25 cellular contexts compared by ENCODE assay signal in the genomic region with DNA sequence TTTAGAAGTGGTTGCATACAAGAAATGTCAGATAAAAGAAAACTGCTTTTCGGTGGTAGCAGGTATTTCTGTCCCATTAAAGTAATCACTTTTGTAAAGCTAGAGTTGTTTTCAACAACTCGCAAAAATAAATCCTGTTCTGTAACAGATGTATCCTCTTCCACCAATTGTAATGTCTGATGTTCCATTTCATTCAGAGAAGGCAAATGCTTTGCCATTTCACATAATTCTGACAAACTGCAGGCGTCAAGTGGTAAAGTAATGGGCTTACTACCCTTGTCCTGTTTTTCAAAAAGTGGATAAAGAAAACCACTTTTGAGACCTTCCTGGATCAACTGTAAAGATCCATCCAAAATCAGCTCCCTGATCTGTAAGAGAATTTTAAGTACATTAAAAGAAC.
"Had no signal": no experiment of that assay in that cellular context is flagged by ENCODE, and none has a peak within 500 bp of the region (broad histone marks: within the 10 kb centered on the region; RNA-seq: fewer than 3 reads in every experiment).

No MANE protein-coding gene starts in this region.

- H3K27me3 Mint-ChIP-seq: memory B cell; naive thymus-derived CD4-positive, alpha-beta T cell; natural killer cell treated with Interleukin-12 subunit alpha and Interleukin-12 subunit beta and Interleukin-15 and Interleukin-18, amount 100 ng/mL, for 72 hours; progenitor cell of endocrine pancreas; stimulated activated naive CD8-positive, alpha-beta T cell treated with anti-CD3 and anti-CD28 coated beads, Interleukin-15, Interleukin-2, amounts not matched to agents 100 ng/mL and 50 ng/mL, for 24 hours; type B pancreatic cell had no signal

- H3K9me3 ChIP-seq: left ventricle myocardium inferior, mucosa of descending colon, ovary, tibial nerve, vagina had no signal

- H3K27ac Mint-ChIP-seq: memory B cell; natural killer cell treated with Interleukin-12 subunit alpha and Interleukin-12 subunit beta and Interleukin-15 and Interleukin-18, amount 100 ng/mL, for 72 hours; progenitor cell of endocrine pancreas; stimulated activated effector memory CD8-positive, alpha-beta T cell treated with anti-CD3 and anti-CD28 coated beads, Interleukin-12 subunit alpha, Interleukin-12 subunit beta, amount 100 ng/mL, for 72 hours; stimulated activated naive CD8-positive, alpha-beta T cell treated with anti-CD3 and anti-CD28 coated beads, Interleukin-15, Interleukin-2, amounts not matched to agents 100 ng/mL and 50 ng/mL, for 24 hours; type B pancreatic cell had no signal

- H3K4me1 Mint-ChIP-seq: stimulated activated effector memory CD8-positive, alpha-beta T cell treated with anti-CD3 and anti-CD28 coated beads, Interleukin-12 subunit alpha, Interleukin-12 subunit beta, amount 100 ng/mL, for 72 hours had no signal

- H3K27ac ChIP-seq: hepatocyte, left ventricle myocardium inferior, ovary, skin epidermis, tibial nerve, vagina had no signal

- H3K9me3 Mint-ChIP-seq: memory B cell; naive thymus-derived CD4-positive, alpha-beta T cell; natural killer cell treated with Interleukin-12 subunit alpha and Interleukin-12 subunit beta and Interleukin-15 and Interleukin-18, amount 100 ng/mL, for 72 hours; stimulated activated effector memory CD8-positive, alpha-beta T cell treated with anti-CD3 and anti-CD28 coated beads, Interleukin-12 subunit alpha, Interleukin-12 subunit beta, amount 100 ng/mL, for 72 hours; stimulated activated naive CD8-positive, alpha-beta T cell treated with anti-CD3 and anti-CD28 coated beads, Interleukin-15, Interleukin-2, amounts not matched to agents 100 ng/mL and 50 ng/mL, for 24 hours; type B pancreatic cell had no signal

- H3K27me3 ChIP-seq: hepatocyte, ovary, tibial nerve, vagina had no signal

- ATAC-seq: mucosa of descending colon; naive thymus-derived CD4-positive, alpha-beta T cell; natural killer cell treated with Interleukin-12 subunit alpha and Interleukin-12 subunit beta and Interleukin-15 and Interleukin-18, amount 100 ng/mL, for 72 hours; right cardiac atrium; sciatic nerve; stimulated activated effector memory CD8-positive, alpha-beta T cell treated with anti-CD3 and anti-CD28 coated beads, Interleukin-12 subunit alpha, Interleukin-12 subunit beta, amount 100 ng/mL, for 72 hours had no signal

- H3K4me3 ChIP-seq: hepatocyte, left ventricle myocardium inferior, lung, mucosa of descending colon, ovary, skin epidermis, tibial nerve, vagina had no signal

- H3K4me1 ChIP-seq: left ventricle myocardium inferior, tibial nerve, vagina had no signal

- H3K4me3 Mint-ChIP-seq: memory B cell; naive thymus-derived CD4-positive, alpha-beta T cell; natural killer cell treated with Interleukin-12 subunit alpha and Interleukin-12 subunit beta and Interleukin-15 and Interleukin-18, amount 100 ng/mL, for 72 hours; stimulated activated effector memory CD8-positive, alpha-beta T cell treated with anti-CD3 and anti-CD28 coated beads, Interleukin-12 subunit alpha, Interleukin-12 subunit beta, amount 100 ng/mL, for 72 hours; stimulated activated naive CD8-positive, alpha-beta T cell treated with anti-CD3 and anti-CD28 coated beads, Interleukin-15, Interleukin-2, amounts not matched to agents 100 ng/mL and 50 ng/mL, for 24 hours; type B pancreatic cell had no signal

- H3K36me3 ChIP-seq: ovary had no signal

- DNase-seq: islet precursor cell; left ventricle myocardium inferior; midbrain; mucosa of descending colon; naive thymus-derived CD4-positive, alpha-beta T cell; ovary; retina; right cardiac atrium; stimulated activated CD4-positive, alpha-beta T cell treated with anti-CD3 and anti-CD28 coated beads, Interleukin-12 subunit alpha, Interleukin-12 subunit beta, amount 100 ng/mL, for 4 hours; stimulated activated CD4-positive, alpha-beta T cell treated with anti-CD3 and anti-CD28 coated beads, Interleukin-15, amount 100 ng/mL, for 24 hours; stimulated activated CD4-positive, alpha-beta T cell treated with anti-CD3 and anti-CD28 coated beads, Interleukin-2, amount 100 ng/mL, for 24 hours; stimulated activated CD4-positive, alpha-beta T cell treated with anti-CD3 and anti-CD28 coated beads, Interleukin-4, amount 100 ng/mL, for 24 hours; stimulated activated naive CD4-positive, alpha-beta T cell had no signal
